Comparison of ENCODE assay signal across 29 cellular contexts in the genomic region with DNA sequence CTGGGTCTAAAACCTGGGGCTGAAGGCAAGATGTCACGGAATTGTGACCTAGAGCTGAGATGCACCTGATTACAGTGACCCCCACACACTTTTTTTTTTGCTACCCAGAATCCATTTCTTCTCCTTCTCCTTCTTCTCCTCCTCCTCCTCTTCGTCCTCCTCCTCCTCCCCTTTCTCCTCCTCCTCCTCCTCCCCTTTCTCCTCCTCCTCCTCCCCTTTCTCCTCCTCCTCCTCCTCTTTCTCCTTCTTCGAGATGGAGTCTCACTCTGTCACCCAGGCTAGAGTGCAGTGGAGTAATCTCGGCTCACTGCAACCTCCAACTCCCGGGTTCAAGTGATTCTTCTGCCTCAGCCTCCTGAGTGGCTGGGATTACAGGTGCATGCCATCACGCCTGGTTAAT. TPM values are rescaled to one million over a fixed set of nuclear protein-coding genes. Genes with fewer than 3 reads are reported as not detected.
DNase-seq lines count a peak whose midpoint lies in the region; ATAC-seq, FAIRE-seq and TF ChIP-seq lines count a peak whose summit lies in the region.
"Had no signal": no experiment of that assay in that cellular context is flagged by ENCODE, and none has a peak within 500 bp of the region (broad histone marks: within the 10 kb centered on the region; RNA-seq: fewer than 3 reads in every experiment).

No MANE protein-coding gene starts in this region.

- H3K4me2 ChIP-seq in A549 (peak overlapping the region; percentile 82), astrocyte (ENCODE audit: low read length) (no peak overlapping the region)

- H3K27me3 Mint-ChIP-seq in activated CD4-positive, alpha-beta T cell treated with anti-CD3 and anti-CD28 coated beads, Interleukin-2, amount 10 ng/mL, durations not matched to agents 24 days and 14 days, result no peaks in the 10 kb centered on the region
- peaks cover 2% of the 10 kb centered on the region for H3K27me3 Mint-ChIP-seq in astrocyte (ENCODE audit: low read depth, unreplicated experiment)
- H3K27me3 Mint-ChIP-seq: B cell had no signal

- H3K9me3 ChIP-seq in A549 (peaks cover 16% of the 10 kb centered on the region), RWPE2 (ENCODE audit: severe bottlenecking) (no peaks in the 10 kb centered on the region), astrocyte (ENCODE audit: insufficient read depth, low read depth, low read length) (no peaks in the 10 kb centered on the region)
- H3K9me3 ChIP-seq: adrenal gland, thyroid gland had no signal

- H3K4me1 ChIP-seq in A549 (peaks cover 37% of the 10 kb centered on the region), RWPE2 (ENCODE audit: insufficient read depth, poor library complexity, severe bottlenecking) (peaks cover 38% of the 10 kb centered on the region), astrocyte (ENCODE audit: insufficient read depth, low read length) (no peaks in the 10 kb centered on the region)

- H3K27ac ChIP-seq in A549 (peak overlapping the region; percentile 84 to 90), RWPE2 (ENCODE audit: poor library complexity, severe bottlenecking) (peak overlapping the region; percentile 78), astrocyte (ENCODE audit: low read depth, low read length) (no peak overlapping the region)
- H3K27ac ChIP-seq: adrenal gland, dorsolateral prefrontal cortex, left ventricle myocardium inferior, psoas muscle, stomach, thyroid gland had no signal

- H3K36me3 Mint-ChIP-seq in activated CD4-positive, alpha-beta T cell treated with anti-CD3 and anti-CD28 coated beads, Interleukin-2, amount 10 ng/mL, durations not matched to agents 24 days and 14 days (ENCODE audit: low read depth), result peaks cover 11% of the 10 kb centered on the region
- H3K36me3 Mint-ChIP-seq in astrocyte (ENCODE audit: low read depth, unreplicated experiment), result no peaks in the 10 kb centered on the region
- H3K36me3 Mint-ChIP-seq: brain had no signal

- intact Hi-C loops in activated CD4-positive, alpha-beta T cell treated with anti-CD3 and anti-CD28 coated beads, Interleukin-2, amount 10 ng/mL, durations not matched to agents 24 days and 14 days (cut with micrococcal nuclease), result loop anchor here (1.0 kb wide), 1 partner anchor 37 kb away; the partner anchor contains the start of gene BATF

- POLR2A ChIA-PET in A549 (lab: Yijun Ruan, JAX), result interaction anchor here (0.6 to 0.7 kb wide), 2 partner anchors 19 to 94 kb away, joined by 3 read pairs; no protein-coding TSS in a partner anchor

- H4K20me1 ChIP-seq in astrocyte (ENCODE audit: insufficient read depth, low read length), result no peaks in the 10 kb centered on the region

- FAIRE-seq in A549 (lab: Jason Lieb, UNC) (no peak), astrocyte (lab: Jason Lieb, UNC) (no peak), frontal cortex (lab: Jason Lieb, UNC) (no peak)
- FAIRE-seq: A204.1, endothelial cell of umbilical vein, islet of Langerhans had no signal

- H3K4me3 Mint-ChIP-seq in activated CD4-positive, alpha-beta T cell treated with anti-CD3 and anti-CD28 coated beads, Interleukin-2, amount 10 ng/mL, durations not matched to agents 24 days and 14 days, result peak overlapping the region; percentile 63
- H3K4me3 Mint-ChIP-seq in astrocyte (ENCODE audit: unreplicated experiment), result no peak overlapping the region
- H3K4me3 Mint-ChIP-seq: B cell, brain, HFFc6, naive B cell had no signal

- WGBS in A549 (ENCODE audit: missing lambda C conversion rate), result 91% methylated on average over 6 of the region's 6 CpGs

- no peak for TF ChIP-seq EP300 in A549 (IDR thresholded peaks at IDR 0.05)

- H3K4me3 ChIP-seq in A549 (no peak overlapping the region), RWPE2 (ENCODE audit: severe bottlenecking) (no peak overlapping the region), astrocyte (ENCODE audit: insufficient read depth, low read depth, low read length) (no peak overlapping the region)
- H3K4me3 ChIP-seq: adrenal gland, dorsolateral prefrontal cortex, left ventricle myocardium inferior, psoas muscle, stomach, thyroid gland had no signal

- H3K9me3 Mint-ChIP-seq in activated CD4-positive, alpha-beta T cell treated with anti-CD3 and anti-CD28 coated beads, Interleukin-2, amount 10 ng/mL, durations not matched to agents 24 days and 14 days, result peaks cover 9% of the 10 kb centered on the region
- peaks cover 5% of the 10 kb centered on the region for H3K9me3 Mint-ChIP-seq in astrocyte (ENCODE audit: unreplicated experiment)
- H3K9me3 Mint-ChIP-seq: HFFc6 had no signal

- H3K36me3 ChIP-seq in RWPE2 (ENCODE audit: low read depth), result no peaks in the 10 kb centered on the region
- H3K36me3 ChIP-seq in astrocyte (ENCODE audit: insufficient read depth, low read length), result no peaks in the 10 kb centered on the region
- H3K36me3 ChIP-seq: adrenal gland, left ventricle myocardium inferior, stomach, thyroid gland had no signal

- H3K27me3 ChIP-seq in RWPE2 (ENCODE audit: insufficient read depth, poor library complexity, severe bottlenecking) (no peaks in the 10 kb centered on the region), astrocyte (ENCODE audit: insufficient read depth, low read length) (peaks cover 2% of the 10 kb centered on the region)
- H3K27me3 ChIP-seq: adrenal gland, dorsolateral prefrontal cortex, thyroid gland had no signal

- no peak for ATAC-seq in A549
- ATAC-seq in RWPE2 (ENCODE audit: low read depth), result no peak
- ATAC-seq: Right ventricle myocardium inferior had no signal

- no peak overlapping the region for H2AFZ ChIP-seq in astrocyte (ENCODE audit: low read depth, low read length)

- TF ChIP-seq CTCF in A549 (IDR thresholded peaks at IDR 0.05) (no peak), RWPE2 (IDR thresholded peaks at IDR 0.05; ENCODE audit: poor library complexity, severe bottlenecking) (no peak), astrocyte (IDR thresholded peaks at IDR 0.05; ENCODE audit: insufficient read depth, low read depth, low read length) (no peak)

- no peak for TF ChIP-seq POLR2A in A549 (IDR thresholded peaks at IDR 0.05; ENCODE audit: low read length)

- no peak overlapping the region for H3K9ac ChIP-seq in astrocyte (ENCODE audit: low read length)

- no peak for TF ChIP-seq RAD21 in A549 (conservative IDR thresholded peaks at IDR 0.05 in 1 of 2, IDR thresholded peaks at IDR 0.05 in 1 of 2)

- no peaks in the 10 kb centered on the region for H3K79me2 ChIP-seq in astrocyte (ENCODE audit: insufficient read depth, low read length)

- CTCF ChIA-PET in A549 (lab: Yijun Ruan, JAX), result interaction anchor here (0.7 to 6.4 kb wide), 12 partner anchors 16 to 264 kb away, joined by 3 to 197 read pairs (median 32); partner anchors contain the start of gene FLVCR2

- DNase-seq in activated CD4-positive, alpha-beta T cell treated with anti-CD3 and anti-CD28 coated beads, Interleukin-2, amount 10 ng/mL, durations not matched to agents 24 days and 14 days, result no peak
- DNase-seq in activated CD4-positive, alpha-beta T cell treated with anti-CD3 and anti-CD28 coated beads, Interleukin-2, amount 50 U/mL, for 1 hour, result no peak
- no peak for DNase-seq in A549 (ENCODE audit: low read depth in 1 of 2, low spot score in 1 of 2)
- DNase-seq in RWPE2 (ENCODE audit: low spot score), result no peak
- DNase-seq in astrocyte (ENCODE audit: low read depth), result no peak
- no peak for DNase-seq in frontal cortex (ENCODE audit: low spot score in 2 of 2)
- DNase-seq in NCI-H2196 treated with DMSO at 0.1 percent for 48 hours (lab: John Stamatoyannopoulos, UW; ENCODE audit: unreplicated experiment), result no peak
- no peak for DNase-seq in GM03348 (ENCODE audit: low spot score)
- DNase-seq: adrenal gland, cerebellar nuclear complex, dorsolateral prefrontal cortex, glutamatergic neuron, left ventricle myocardium inferior, naive B cell, NCI-H146, occipital lobe, psoas muscle, stomach, thyroid gland had no signal

- H3K4me1 Mint-ChIP-seq in activated CD4-positive, alpha-beta T cell treated with anti-CD3 and anti-CD28 coated beads, Interleukin-2, amount 10 ng/mL, durations not matched to agents 24 days and 14 days, result peaks cover 56% of the 10 kb centered on the region
- H3K4me1 Mint-ChIP-seq in astrocyte (ENCODE audit: low read depth, unreplicated experiment), result peaks cover 22% of the 10 kb centered on the region
- H3K4me1 Mint-ChIP-seq: brain had no signal

- H3K27ac Mint-ChIP-seq in activated CD4-positive, alpha-beta T cell treated with anti-CD3 and anti-CD28 coated beads, Interleukin-2, amount 10 ng/mL, durations not matched to agents 24 days and 14 days, result peak overlapping the region; percentile 98
- peak overlapping the region; percentile 47 for H3K27ac Mint-ChIP-seq in astrocyte (ENCODE audit: unreplicated experiment)
- H3K27ac Mint-ChIP-seq: B cell, brain, HFFc6 had no signal

TF ChIP-seq in A549, 52 proteins besides CTCF, POLR2A, EP300 and RAD21 (continues in another document):
- TF ChIP-seq FOXS1 (CRISPR knock-in tag; IDR thresholded peaks at IDR 0.05) (no peak), EHF (CRISPR knock-in tag; IDR thresholded peaks at IDR 0.05) (no peak)
- TF ChIP-seq, protein P1, sequence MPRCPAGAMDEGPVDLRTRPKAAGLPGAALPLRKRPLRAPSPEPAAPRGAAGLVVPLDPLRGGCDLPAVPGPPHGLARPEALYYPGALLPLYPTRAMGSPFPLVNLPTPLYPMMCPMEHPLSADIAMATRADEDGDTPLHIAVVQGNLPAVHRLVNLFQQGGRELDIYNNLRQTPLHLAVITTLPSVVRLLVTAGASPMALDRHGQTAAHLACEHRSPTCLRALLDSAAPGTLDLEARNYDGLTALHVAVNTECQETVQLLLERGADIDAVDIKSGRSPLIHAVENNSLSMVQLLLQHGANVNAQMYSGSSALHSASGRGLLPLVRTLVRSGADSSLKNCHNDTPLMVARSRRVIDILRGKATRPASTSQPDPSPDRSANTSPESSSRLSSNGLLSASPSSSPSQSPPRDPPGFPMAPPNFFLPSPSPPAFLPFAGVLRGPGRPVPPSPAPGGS (IDR thresholded peaks at IDR 0.05), result no peak

RNA-seq across cellular contexts. Expression of gene FLVCR2, which starts 19.4 kb away (rescaled TPM):
- 3.6 and 5.4 TPM in 2 replicates for total RNA-seq in activated CD4-positive, alpha-beta T cell treated with anti-CD3 and anti-CD28 coated beads, Interleukin-2, amount 10 ng/mL, durations not matched to agents 24 days and 14 days
- polyA plus RNA-seq in A549 (2011; rRNA removed), result 3.8 and 4.7 TPM in 2 replicates
- 1.4 and 1.9 TPM in 2 replicates for polyA plus RNA-seq in A549 (2012; cell fraction: cytosol; rRNA removed)
- 2.8 and 3.2 TPM in 2 replicates for polyA plus RNA-seq in A549 (2012; cell fraction: nucleus; rRNA removed)
- 3.1 to 3.9 TPM (median 3.6 TPM) in 3 replicates for polyA plus RNA-seq in A549 (2017; fragmentation: RNase III; extraction: RNeasy Plus Mini Kit Qiagen cat#74134 plus additional on column Dnase treatment)
- 4.6 and 6.8 TPM in 2 replicates for polyA minus RNA-seq in A549 (2011; rRNA and poly(A)+ RNA removed)
- 3.1 and 6.2 TPM in 2 replicates for total RNA-seq in astrocyte
- total RNA-seq in frontal cortex, result 2.9 TPM

RNA-seq across cellular contexts. Expression of gene BATF, which starts 36.8 kb away (rescaled TPM):
- 175 and 178 TPM in 2 replicates for total RNA-seq in activated CD4-positive, alpha-beta T cell treated with anti-CD3 and anti-CD28 coated beads, Interleukin-2, amount 10 ng/mL, durations not matched to agents 24 days and 14 days
- polyA plus RNA-seq in A549 (2011; rRNA removed), result not detected in 2 replicates
- polyA plus RNA-seq in A549 (2012; cell fraction: cytosol; rRNA removed), result 0.05 TPM in 1 of 2 replicates, not detected in the other
- polyA plus RNA-seq in A549 (2012; cell fraction: nucleus; rRNA removed), result not detected in 2 replicates
- polyA plus RNA-seq in A549 (2017; fragmentation: RNase III; extraction: RNeasy Plus Mini Kit Qiagen cat#74134 plus additional on column Dnase treatment), result not detected in 3 replicates
- polyA minus RNA-seq in A549 (2011; rRNA and poly(A)+ RNA removed), result not detected in 2 replicates
- not detected in 2 replicates for total RNA-seq in astrocyte
- total RNA-seq in frontal cortex, result 0.82 TPM
- total RNA-seq: endothelial cell of umbilical vein, G401, HFFc6, LHCN-M2, NCI-H460 had no signal
- polyA plus RNA-seq: endothelial cell of umbilical vein had no signal

Comparison
In these comparisons a context has a peak if more than half of its experiments do, and no peak if none do; other contexts are left out.
1. RNA of gene BATF, which starts 36.8 kb away (total RNA-seq): 175 to 178 TPM in activated CD4-positive, alpha-beta T cell treated with anti-CD3 and anti-CD28 coated beads, Interleukin-2, amount 10 ng/mL, durations not matched to agents 24 days and 14 days; 0.82 TPM in frontal cortex (single experiment) and not detected in astrocyte; every median in the first group is over 10 times any median in the second.